18 cellular contexts compared by ENCODE assay signal in genomic region chr4:156672492-156672891, GRCh38.
DNase-seq lines count a peak whose midpoint lies in the region; ATAC-seq, FAIRE-seq and TF ChIP-seq lines count a peak whose summit lies in the region.
"Had no signal": no experiment of that assay in that cellular context is flagged by ENCODE, and none has a peak within 500 bp of the region (broad histone marks: within the 10 kb centered on the region; RNA-seq: fewer than 3 reads in every experiment).

No MANE protein-coding gene starts in this region.

- H3K9ac ChIP-seq in endothelial cell of umbilical vein (replicated peaks; ENCODE audit: extremely low read depth, insufficient read depth, low read length) (no peak overlapping the region), neural progenitor cell (no peak overlapping the region)

- CTCF ChIA-PET in endothelial cell of umbilical vein (lab: Charles Lee): interaction anchor here (1.0 kb wide), 1 partner anchor 198 kb away, joined by 3 read pairs; no protein-coding TSS in a partner anchor

- H3K27ac Mint-ChIP-seq in neural progenitor cell: no peak overlapping the region
- H3K27ac Mint-ChIP-seq: activated naive CD8-positive, alpha-beta T cell treated with anti-CD3 and anti-CD28 coated beads, Interleukin-2, amount 50 U/mL, for 24 hours had no signal

- H3K27me3 Mint-ChIP-seq in neural progenitor cell (ENCODE audit: insufficient read depth, low read depth): peaks cover 2% of the 10 kb centered on the region
- H3K27me3 Mint-ChIP-seq: activated naive CD8-positive, alpha-beta T cell treated with anti-CD3 and anti-CD28 coated beads, Interleukin-2, amount 50 U/mL, for 24 hours had no signal

- H3K4me1 Mint-ChIP-seq in neural progenitor cell: peaks cover 7% of the 10 kb centered on the region
- H3K4me1 Mint-ChIP-seq: activated naive CD8-positive, alpha-beta T cell treated with anti-CD3 and anti-CD28 coated beads, Interleukin-2, amount 50 U/mL, for 24 hours had no signal

- POLR2A ChIA-PET in endothelial cell of umbilical vein (lab: Charles Lee): no interaction called here

- no peaks in the 10 kb centered on the region for H3K9me3 Mint-ChIP-seq in neural progenitor cell
- H3K9me3 Mint-ChIP-seq: activated naive CD8-positive, alpha-beta T cell treated with anti-CD3 and anti-CD28 coated beads, Interleukin-2, amount 50 U/mL, for 24 hours had no signal

- no peak overlapping the region for H3K4me3 ChIP-seq in endothelial cell of umbilical vein (replicated peaks in 1 of 3; ENCODE audit: insufficient read depth in 1 of 3, low read depth in 1 of 3, low read length in 3 of 3)
- no peak overlapping the region for H3K4me3 ChIP-seq in neural progenitor cell
- H3K4me3 ChIP-seq: heart left ventricle, K562, SJSA1 had no signal

- TF ChIP-seq CTCF in endothelial cell of umbilical vein (IDR thresholded peaks at IDR 0.05; ENCODE audit: extremely low read depth in 1 of 2, insufficient read depth in 1 of 2, low read depth in 1 of 2, low read length in 2 of 2) (no peak), neural progenitor cell (IDR thresholded peaks at IDR 0.05) (no peak)

- H3K27me3 ChIP-seq in endothelial cell of umbilical vein (ENCODE audit: control insufficient read depth in 2 of 2, insufficient read depth in 2 of 2, low read length in 2 of 2) (no peaks in the 10 kb centered on the region), neural progenitor cell (no peaks in the 10 kb centered on the region)
- H3K27me3 ChIP-seq: heart left ventricle, SJSA1 had no signal

- H3K27ac ChIP-seq in endothelial cell of umbilical vein (ENCODE audit: insufficient read depth, low read depth, low read length) (no peak overlapping the region), neural progenitor cell (no peak overlapping the region)
- H3K27ac ChIP-seq: heart left ventricle, SJSA1 had no signal

- H3K4me3 Mint-ChIP-seq in neural progenitor cell: no peak overlapping the region
- H3K4me3 Mint-ChIP-seq: activated naive CD8-positive, alpha-beta T cell treated with anti-CD3 and anti-CD28 coated beads, Interleukin-2, amount 50 U/mL, for 24 hours had no signal

- H3K36me3 Mint-ChIP-seq in neural progenitor cell: no peaks in the 10 kb centered on the region

- BruUV-seq in endothelial cell of umbilical vein (replicated peaks; lab: Mats Ljungman, UMichigan): no TSS peak

- H3K4me1 ChIP-seq in endothelial cell of umbilical vein (ENCODE audit: control insufficient read depth, extremely low read depth, insufficient read depth, low read length) (no peaks in the 10 kb centered on the region), neural progenitor cell (no peaks in the 10 kb centered on the region)
- H3K4me1 ChIP-seq: SJSA1 had no signal

- H2AFZ ChIP-seq in endothelial cell of umbilical vein (ENCODE audit: low read depth, low read length): peak overlapping the region; percentile 7
- H2AFZ ChIP-seq in neural progenitor cell (replicated peaks): peak overlapping the region; percentile 28

- H3K9me3 ChIP-seq in endothelial cell of umbilical vein (replicated peaks; ENCODE audit: control insufficient read depth, insufficient read depth, low read length) (no peaks in the 10 kb centered on the region), neural progenitor cell (ENCODE audit: low read depth) (no peaks in the 10 kb centered on the region)
- H3K9me3 ChIP-seq: heart left ventricle, SJSA1 had no signal

- FAIRE-seq in endothelial cell of umbilical vein (lab: Jason Lieb, UNC): no peak
- FAIRE-seq: K562 had no signal

- intact Hi-C loops in endothelial cell of umbilical vein (cut with micrococcal nuclease): loop anchor here (10.0 kb wide), 1 partner anchor 372 kb away; no protein-coding TSS in a partner anchor

- dilution Hi-C loops in endothelial cell of umbilical vein (cut with MboI; ENCODE audit: extremely low pct_ligation_motif_present, low sequenced_read_pairs): no loop called here

- H3K36me3 ChIP-seq in endothelial cell of umbilical vein (ENCODE audit: control insufficient read depth in 2 of 2, extremely low read depth in 1 of 2, insufficient read depth in 2 of 2, low read length in 2 of 2) (no peaks in the 10 kb centered on the region), neural progenitor cell (no peaks in the 10 kb centered on the region)
- H3K36me3 ChIP-seq: heart left ventricle, SJSA1 had no signal

- DNase-seq in Daoy (ENCODE audit: low read depth) (peak; percentile 4), NCI-H524 (lab: John Stamatoyannopoulos, UW) (peak; percentile 10 to 74), endothelial cell of umbilical vein (ENCODE audit: low read depth, low spot score) (no peak), neural progenitor cell (ENCODE audit: low spot score) (no peak), T-helper 2 cell (no peak)
- no peak for DNase-seq in activated T-cell treated with anti-CD3 and anti-CD28 coated beads, Interleukin-2, amount 50 U/mL, for 48 hours
- DNase-seq: activated CD4-positive, alpha-beta T cell treated with anti-CD3 and anti-CD28 coated beads, Interleukin-2, amount 50 U/mL, for 4 hours; activated naive CD8-positive, alpha-beta T cell treated with anti-CD3 and anti-CD28 coated beads, Interleukin-2, amount 50 U/mL, for 24 hours; activated T-cell treated with anti-CD3 and anti-CD28 coated beads, Interleukin-2, amount 50 U/mL, for 1 hour; cerebellar nuclear complex; COR-L47; heart left ventricle; NCI-H1105; stimulated activated CD4-positive, alpha-beta T cell treated with anti-CD3 and anti-CD28 coated beads, Interleukin-15, amount 100 ng/mL, for 24 hours had no signal

- H3K79me2 ChIP-seq in endothelial cell of umbilical vein (ENCODE audit: control insufficient read depth, insufficient read depth, low read length): no peaks in the 10 kb centered on the region
- H3K79me2 ChIP-seq in neural progenitor cell (ENCODE audit: low read depth): no peaks in the 10 kb centered on the region

- TF ChIP-seq POLR2A in endothelial cell of umbilical vein (IDR thresholded peaks at IDR 0.05; ENCODE audit: low read depth, low read length): no peak

- ATAC-seq in GM21737 (IDR thresholded peaks at IDR 0.05; ENCODE audit: unreplicated experiment): no peak
- no peak for ATAC-seq in GM21717 (IDR thresholded peaks at IDR 0.05; ENCODE audit: unreplicated experiment)
- ATAC-seq: activated naive CD8-positive, alpha-beta T cell treated with anti-CD3 and anti-CD28 coated beads, Interleukin-2, amount 50 U/mL, for 24 hours; heart left ventricle; K562 had no signal

- H3K4me2 ChIP-seq in endothelial cell of umbilical vein (ENCODE audit: insufficient read depth, low read length) (no peak overlapping the region), neural progenitor cell (no peak overlapping the region)

- H3F3A ChIP-seq in neural progenitor cell (ENCODE audit: low read depth): no peaks in the 10 kb centered on the region

- H4K20me1 ChIP-seq in endothelial cell of umbilical vein (replicated peaks; ENCODE audit: control insufficient read depth, extremely low read depth, insufficient read depth, low read length) (no peaks in the 10 kb centered on the region), neural progenitor cell (ENCODE audit: low read depth) (no peaks in the 10 kb centered on the region)

- H3K9me1 ChIP-seq in endothelial cell of umbilical vein (replicated peaks; ENCODE audit: control insufficient read depth, extremely low read depth, insufficient read depth, low read length): no peaks in the 10 kb centered on the region

TF ChIP-seq in endothelial cell of umbilical vein, 7 proteins besides CTCF, POLR2A, EP300 and RAD21:
- TF ChIP-seq MAX (IDR thresholded peaks at IDR 0.05; ENCODE audit: insufficient read depth, insufficient read length) (no peak), GATA2 (IDR thresholded peaks at IDR 0.05; ENCODE audit: insufficient read depth, insufficient read length, low read depth, low read length) (no peak), JUN (IDR thresholded peaks at IDR 0.05; ENCODE audit: borderline replicate concordance, insufficient read depth, insufficient read length, low read depth) (no peak), MYC (IDR thresholded peaks at IDR 0.05; ENCODE audit: low read depth, low read length) (no peak), POLR2AphosphoS5 (IDR thresholded peaks at IDR 0.05; ENCODE audit: insufficient read depth, low read depth, low read length) (no peak), EZH2 (IDR thresholded peaks at IDR 0.05; ENCODE audit: borderline replicate concordance, low read depth, low read length, severe bottlenecking) (no peak), FOS (IDR thresholded peaks at IDR 0.05; ENCODE audit: borderline replicate concordance, insufficient read depth, low read length) (no peak)

Comparison
In these comparisons a context has a peak if more than half of its experiments do, and no peak if none do; other contexts are left out.
1. DNase-seq: peak in Daoy (single experiment) and NCI-H524 (2 of 2); none in endothelial cell of umbilical vein (single experiment), neural progenitor cell (single experiment), activated T-cell treated with anti-CD3 and anti-CD28 coated beads, Interleukin-2, amount 50 U/mL, for 48 hours (0 of 2) and T-helper 2 cell (0 of 5).